In genomic region chr13:99290890-99291289, GRCh38 we compare ENCODE assay signal across 22 cellular contexts. TPM values are rescaled to one million over a fixed set of nuclear protein-coding genes. Genes with fewer than 3 reads are reported as not detected.
DNase-seq lines count a peak whose midpoint lies in the region; ATAC-seq, FAIRE-seq and TF ChIP-seq lines count a peak whose summit lies in the region.
"Had no signal": no experiment of that assay in that cellular context is flagged by ENCODE, and none has a peak within 500 bp of the region (broad histone marks: within the 10 kb centered on the region; RNA-seq: fewer than 3 reads in every experiment).

No MANE protein-coding gene starts in this region.

- H3K27ac ChIP-seq in effector memory CD4-positive, alpha-beta T cell (ENCODE audit: insufficient read depth, low read length, poor library complexity, severe bottlenecking), result peak overlapping the region; percentile 15
- H3K27ac ChIP-seq in pancreas, result no peak overlapping the region
- H3K27ac ChIP-seq: HL-60, prostate gland, SK-N-MC, uterus had no signal

- FAIRE-seq in pancreas (lab: Jason Lieb, UNC), result no peak
- FAIRE-seq: endometrium, TTC549 had no signal

- DNase-seq in activated T-cell treated with anti-CD3 and anti-CD28 coated beads, Interleukin-2, amount 50 U/mL, for 72 hours, result peak; percentile 38 to 57
- DNase-seq in activated T-cell treated with anti-CD3 and anti-CD28 coated beads for 4 hours (no peak), WTC11 (ENCODE audit: low spot score) (no peak), pancreas (no peak), C1 segment of cervical spinal cord (lab: John Stamatoyannopoulos, UW) (no peak), G401 (ENCODE audit: low spot score) (no peak)
- no peak for DNase-seq in effector memory CD4-positive, alpha-beta T cell
- DNase-seq: Caco-2; foreskin melanocyte; KBM-7; NCI-H1092; NCI-H748 treated with DMSO at 0.1 percent for 48 hours; stimulated activated naive CD4-positive, alpha-beta T cell treated with Interleukin-2 at 50 U/mL for 16 hours; uterus had no signal

- H3K4me3 Mint-ChIP-seq in activated T-cell treated with anti-CD3 and anti-CD28 coated beads, Interleukin-2, amount 50 U/mL, for 72 hours, result peak overlapping the region; percentile 71 to 83
- H3K4me3 Mint-ChIP-seq in WTC11, result no peak overlapping the region
- no peak overlapping the region for H3K4me3 Mint-ChIP-seq in stimulated activated memory B cell treated with anti-CD40 and anti-IgM and Interleukin-4, amounts not matched to agents 10 μg/mL and 1 μg/mL and 100 μg/mL, for 72 hours

- H3K36me3 ChIP-seq in effector memory CD4-positive, alpha-beta T cell (ENCODE audit: control insufficient read depth, insufficient read depth, low read length), result peaks cover 32% of the 10 kb centered on the region
- H3K36me3 ChIP-seq in pancreas, result no peaks in the 10 kb centered on the region
- H3K36me3 ChIP-seq: prostate gland, uterus had no signal

- 73 to 81% methylated on average over 3 of the region's 3 CpGs for WGBS in pancreas, 2 donors

- peaks cover 19 to 31% of the 10 kb centered on the region in 2 donors for H3K36me3 Mint-ChIP-seq in activated T-cell treated with anti-CD3 and anti-CD28 coated beads, Interleukin-2, amount 50 U/mL, for 72 hours (ENCODE audit: insufficient read depth in 2 of 2)
- no peaks in the 10 kb centered on the region for H3K36me3 Mint-ChIP-seq in WTC11
- peaks cover 56% of the 10 kb centered on the region for H3K36me3 Mint-ChIP-seq in stimulated activated memory B cell treated with anti-CD40 and anti-IgM and Interleukin-4, amounts not matched to agents 10 μg/mL and 1 μg/mL and 100 μg/mL, for 72 hours

- H3K27me3 Mint-ChIP-seq in activated T-cell treated with anti-CD3 and anti-CD28 coated beads, Interleukin-2, amount 50 U/mL, for 72 hours (ENCODE audit: low read depth), result no peaks in the 10 kb centered on the region
- no peaks in the 10 kb centered on the region for H3K27me3 Mint-ChIP-seq in WTC11 (ENCODE audit: low read depth)
- no peaks in the 10 kb centered on the region for H3K27me3 Mint-ChIP-seq in stimulated activated memory B cell treated with anti-CD40 and anti-IgM and Interleukin-4, amounts not matched to agents 10 μg/mL and 1 μg/mL and 100 μg/mL, for 72 hours

- ATAC-seq in activated T-cell treated with anti-CD3 and anti-CD28 coated beads, Interleukin-2, amount 50 U/mL, for 72 hours (replicated peaks in 1 of 2), result peak; percentile 44 to 48
- ATAC-seq in WTC11, result no peak
- no peak for ATAC-seq in stimulated activated memory B cell treated with anti-CD40 and anti-IgM and Interleukin-4, amounts not matched to agents 10 μg/mL and 1 μg/mL and 100 μg/mL, for 72 hours
- ATAC-seq in pancreas, result no peak
- ATAC-seq: left lobe of liver had no signal

- in situ Hi-C loops in G401 (cut with HindIII; ENCODE audit: low sequenced_read_pairs), result no loop called here

- POLR2A ChIA-PET in WTC11 (lab: Charles Lee), result no interaction called here

- H3K4me3 ChIP-seq in effector memory CD4-positive, alpha-beta T cell (ENCODE audit: insufficient read depth, low read depth, low read length, poor library complexity, severe bottlenecking), result no peak overlapping the region
- no peak overlapping the region for H3K4me3 ChIP-seq in pancreas
- H3K4me3 ChIP-seq: prostate gland, SK-N-MC, uterus had no signal

- H3K4me1 ChIP-seq in effector memory CD4-positive, alpha-beta T cell (ENCODE audit: control insufficient read depth, insufficient read depth, low read length, poor library complexity, severe bottlenecking), result peaks cover 62% of the 10 kb centered on the region
- peaks cover 0 to 4% (median 3%) of the 10 kb centered on the region in 3 donors for H3K4me1 ChIP-seq in pancreas
- H3K4me1 ChIP-seq: Caco-2, prostate gland, uterus had no signal

- TF ChIP-seq CTCF in WTC11 (IDR thresholded peaks at IDR 0.05), result no peak
- no peak for TF ChIP-seq CTCF in pancreas (IDR thresholded peaks at IDR 0.05)

- no peaks in the 10 kb centered on the region for H3K9me3 ChIP-seq in effector memory CD4-positive, alpha-beta T cell (ENCODE audit: control insufficient read depth, low read length)
- H3K9me3 ChIP-seq in pancreas, result no peaks in the 10 kb centered on the region
- H3K9me3 ChIP-seq: Caco-2, prostate gland, uterus had no signal

- CTCF ChIA-PET in WTC11 (lab: Charles Lee), result no interaction called here

- intact Hi-C loops in pancreas (cut with DNase I), result no loop called here

- no peaks in the 10 kb centered on the region for H3K27me3 ChIP-seq in effector memory CD4-positive, alpha-beta T cell (replicated peaks; ENCODE audit: control insufficient read depth, insufficient read depth, low read length, poor library complexity, severe bottlenecking)
- H3K27me3 ChIP-seq in pancreas, result no peaks in the 10 kb centered on the region
- H3K27me3 ChIP-seq: uterus had no signal

- H3K27ac Mint-ChIP-seq in activated T-cell treated with anti-CD3 and anti-CD28 coated beads, Interleukin-2, amount 50 U/mL, for 72 hours, result peak overlapping the region; percentile 97
- peak overlapping the region; percentile 19; the same call in 1 of the 2 replicates for H3K27ac Mint-ChIP-seq in WTC11
- peak overlapping the region; percentile 48 for H3K27ac Mint-ChIP-seq in stimulated activated memory B cell treated with anti-CD40 and anti-IgM and Interleukin-4, amounts not matched to agents 10 μg/mL and 1 μg/mL and 100 μg/mL, for 72 hours

- H3K9me3 Mint-ChIP-seq in activated T-cell treated with anti-CD3 and anti-CD28 coated beads, Interleukin-2, amount 50 U/mL, for 72 hours, result no peaks in the 10 kb centered on the region
- no peaks in the 10 kb centered on the region for H3K9me3 Mint-ChIP-seq in WTC11
- no peaks in the 10 kb centered on the region for H3K9me3 Mint-ChIP-seq in stimulated activated memory B cell treated with anti-CD40 and anti-IgM and Interleukin-4, amounts not matched to agents 10 μg/mL and 1 μg/mL and 100 μg/mL, for 72 hours

- H3K4me1 Mint-ChIP-seq in activated T-cell treated with anti-CD3 and anti-CD28 coated beads, Interleukin-2, amount 50 U/mL, for 72 hours (ENCODE audit: low read depth), result peaks cover 96% of the 10 kb centered on the region
- no peaks in the 10 kb centered on the region for H3K4me1 Mint-ChIP-seq in WTC11
- peaks cover 87% of the 10 kb centered on the region for H3K4me1 Mint-ChIP-seq in stimulated activated memory B cell treated with anti-CD40 and anti-IgM and Interleukin-4, amounts not matched to agents 10 μg/mL and 1 μg/mL and 100 μg/mL, for 72 hours

TF ChIP-seq in WTC11, 78 proteins besides CTCF, POLR2A, EP300 and RAD21:
- TF ChIP-seq MXD4 (CRISPR knock-in tag; IDR thresholded peaks at IDR 0.05; ENCODE audit: borderline replicate concordance) (no peak), ZNF263 (CRISPR knock-in tag; IDR thresholded peaks at IDR 0.05; ENCODE audit: low read depth) (no peak), GRHL2 (CRISPR knock-in tag; IDR thresholded peaks at IDR 0.05; ENCODE audit: insufficient replicate concordance, severe bottlenecking) (no peak), NFATC4 (CRISPR knock-in tag; IDR thresholded peaks at IDR 0.05) (no peak), ZNF423 (CRISPR knock-in tag; IDR thresholded peaks at IDR 0.05) (no peak), JUN (CRISPR knock-in tag; IDR thresholded peaks at IDR 0.05) (no peak)

RNA-seq across cellular contexts. Expression of gene GPR183, which starts 16.3 kb away (rescaled TPM):
- 10 to 100 TPM; 32.8 to 57.5 TPM for total RNA-seq in activated T-cell treated with anti-CD3 and anti-CD28 coated beads, Interleukin-2, amount 50 U/mL, for 72 hours
- 0.13 to 0.14 TPM in 2 of 3 replicates, not detected in the other for total RNA-seq in WTC11 (2021)
- total RNA-seq in pancreas, result 1 to 10 TPM in 3 of 6 donors, under 1 TPM in 3; 0.23 to 3.5 (median 1.1) TPM
- 1 to 10 TPM in 1 of 2 donors, under 1 TPM in 1; 0.61 to 1.2 TPM for polyA plus RNA-seq in pancreas
- total RNA-seq in G401 (2014; rRNA removed; shearing (Covaris generic)), result not detected in 2 replicates
- total RNA-seq: Caco-2 had no signal

RNA-seq across cellular contexts. Expression of gene GPR18, which starts 32.7 kb away (rescaled TPM):
- 10 to 100 TPM; 12.4 to 17.3 TPM for total RNA-seq in activated T-cell treated with anti-CD3 and anti-CD28 coated beads, Interleukin-2, amount 50 U/mL, for 72 hours
- total RNA-seq in WTC11 (2021), result 0.09 TPM in 1 of 3 replicates, not detected in the others
- under 1 TPM in 1 of 6 donors, not detected in 5; 0.22 TPM for total RNA-seq in pancreas
- polyA plus RNA-seq in pancreas, result under 1 TPM in 1 of 2 donors, not detected in 1; 0.14 TPM
- total RNA-seq in G401 (2014; rRNA removed; shearing (Covaris generic)), result not detected in 2 replicates
- total RNA-seq: Caco-2, cerebellum had no signal

Comparison
In these comparisons a context has a peak if more than half of its experiments do, and no peak if none do; other contexts are left out.
1. DNase-seq: peak in activated T-cell treated with anti-CD3 and anti-CD28 coated beads, Interleukin-2, amount 50 U/mL, for 72 hours (2 of 2); none in activated T-cell treated with anti-CD3 and anti-CD28 coated beads for 4 hours (single experiment), WTC11 (single experiment), effector memory CD4-positive, alpha-beta T cell (0 of 3), pancreas (0 of 6), C1 segment of cervical spinal cord (0 of 14) and G401 (single experiment).
2. ATAC-seq: peak in activated T-cell treated with anti-CD3 and anti-CD28 coated beads, Interleukin-2, amount 50 U/mL, for 72 hours (2 of 2); none in WTC11 (single experiment), stimulated activated memory B cell treated with anti-CD40 and anti-IgM and Interleukin-4, amounts not matched to agents 10 μg/mL and 1 μg/mL and 100 μg/mL, for 72 hours (single experiment) and pancreas (0 of 4).
3. H3K27ac Mint-ChIP-seq: peak in every context shown above with its lines; median percentile 97 in activated T-cell treated with anti-CD3 and anti-CD28 coated beads, Interleukin-2, amount 50 U/mL, for 72 hours; 48 in stimulated activated memory B cell treated with anti-CD40 and anti-IgM and Interleukin-4, amounts not matched to agents 10 μg/mL and 1 μg/mL and 100 μg/mL, for 72 hours; 19 in WTC11.
4. H3K4me3 Mint-ChIP-seq: peak in activated T-cell treated with anti-CD3 and anti-CD28 coated beads, Interleukin-2, amount 50 U/mL, for 72 hours (2 of 2); none in WTC11 (single experiment) and stimulated activated memory B cell treated with anti-CD40 and anti-IgM and Interleukin-4, amounts not matched to agents 10 μg/mL and 1 μg/mL and 100 μg/mL, for 72 hours (single experiment).
5. RNA of gene GPR183, which starts 16.3 kb away (total RNA-seq): 32.8 to 57.5 TPM in activated T-cell treated with anti-CD3 and anti-CD28 coated beads, Interleukin-2, amount 50 U/mL, for 72 hours; 0.23 to 3.5 TPM in pancreas, 0.13 to 0.14 TPM in WTC11 and not detected in G401; every median in the first group is over 4 times any median in the second.
6. RNA of gene GPR18, which starts 32.7 kb away (total RNA-seq): 12.4 to 17.3 TPM in activated T-cell treated with anti-CD3 and anti-CD28 coated beads, Interleukin-2, amount 50 U/mL, for 72 hours; 0.09 TPM in WTC11, 0.22 TPM in pancreas and not detected in G401; every median in the first group is over 10 times any median in the second.